Comparison of ENCODE assay signal across 11 cellular contexts in genomic region chr11:7671807-7672206, GRCh38. TPM values are rescaled to one million over a fixed set of nuclear protein-coding genes. Genes with fewer than 3 reads are reported as not detected.
DNase-seq lines count a peak whose midpoint lies in the region; ATAC-seq lines count a peak whose summit lies in the region.
"Had no signal": no experiment of that assay in that cellular context is flagged by ENCODE, and none has a peak within 500 bp of the region (broad histone marks: within the 10 kb centered on the region; RNA-seq: fewer than 3 reads in every experiment).

No MANE protein-coding gene starts in this region.

- no peak overlapping the region for H3K4me2 ChIP-seq in trophoblast cell (ENCODE audit: low read length)
- H3K4me2 ChIP-seq: KMS-11 had no signal

- H4K91ac ChIP-seq in trophoblast cell (ENCODE audit: low read depth, low read length) = no peak overlapping the region

- no peak overlapping the region for H2BK120ac ChIP-seq in trophoblast cell (ENCODE audit: insufficient read depth, low read length, poor library complexity)

- H2BK12ac ChIP-seq in trophoblast cell (ENCODE audit: low read length) = no peak overlapping the region

- H3K79me2 ChIP-seq in trophoblast cell (ENCODE audit: control insufficient read depth, insufficient read depth, low read length, poor library complexity) = peaks cover 7% of the 10 kb centered on the region

- H4K8ac ChIP-seq in trophoblast cell (ENCODE audit: low read depth, low read length) = no peak overlapping the region

- H2AK5ac ChIP-seq in trophoblast cell (ENCODE audit: low read length) = no peak overlapping the region

- no peak overlapping the region for H3K9ac ChIP-seq in trophoblast cell (ENCODE audit: low read length)
- H3K9ac ChIP-seq: KMS-11 had no signal

- H3K27me3 ChIP-seq in trophoblast cell (ENCODE audit: insufficient read depth, low read length) = no peaks in the 10 kb centered on the region

- H3K4me3 ChIP-seq in trophoblast cell (ENCODE audit: low read depth, low read length) = no peak overlapping the region
- H3K4me3 ChIP-seq: mucosa of descending colon had no signal

- no peak overlapping the region for H4K12ac ChIP-seq in trophoblast cell (ENCODE audit: low read depth, low read length)

- no peak overlapping the region for H2BK5ac ChIP-seq in trophoblast cell (ENCODE audit: low read depth, low read length, poor library complexity)

- H3K23ac ChIP-seq in trophoblast cell (ENCODE audit: low read length) = no peak overlapping the region

- peaks cover 2% of the 10 kb centered on the region for H3K9me3 ChIP-seq in trophoblast cell (ENCODE audit: insufficient read depth, low read depth, low read length)
- H3K9me3 ChIP-seq: mucosa of descending colon had no signal

- peaks cover 26 to 45% of the 10 kb centered on the region in 2 experiments for H3K4me1 ChIP-seq in trophoblast cell (ENCODE audit: control insufficient read depth in 1 of 2, insufficient read depth in 2 of 2, low read length in 2 of 2)

- peak overlapping the region; percentile 42 for H3K27ac ChIP-seq in trophoblast cell (ENCODE audit: low read depth, low read length)
- H3K27ac ChIP-seq: KMS-11 had no signal

- peaks cover 6 to 13% of the 10 kb centered on the region in 2 experiments for H3K36me3 ChIP-seq in trophoblast cell (ENCODE audit: control insufficient read depth in 1 of 2, insufficient read depth in 2 of 2, low read length in 2 of 2)

- H3K18ac ChIP-seq in trophoblast cell (ENCODE audit: low read length) = no peak overlapping the region

- DNase-seq in trophoblast cell (peak; percentile 98 to 99), T-helper 2 cell (no peak), DMS53 (lab: John Stamatoyannopoulos, UW) (no peak)
- DNase-seq in activated CD4-positive, CD25-positive, alpha-beta regulatory T cell (lab: John Stamatoyannopoulos, UW) = no peak
- DNase-seq: activated effector memory CD4-positive, alpha-beta T cell treated with Interleukin-2 at 50 U/mL for 16 hours; erythroblast; mucosa of descending colon had no signal

- no peak overlapping the region for H3K4ac ChIP-seq in trophoblast cell (ENCODE audit: low read depth, low read length)

- ATAC-seq in GM18861 (IDR thresholded peaks at IDR 0.05; ENCODE audit: unreplicated experiment) = peak; percentile 52
- peak; percentile 62 for ATAC-seq in GM21447 (IDR thresholded peaks at IDR 0.05; ENCODE audit: unreplicated experiment)
- peak; percentile 74 for ATAC-seq in HG03378 (IDR thresholded peaks at IDR 0.05; ENCODE audit: unreplicated experiment)
- ATAC-seq: mucosa of descending colon had no signal

- H3K79me1 ChIP-seq in trophoblast cell (ENCODE audit: low read length) = peaks cover 10% of the 10 kb centered on the region

- H2AFZ ChIP-seq in trophoblast cell (ENCODE audit: insufficient read depth, low read length, poor library complexity) = no peak overlapping the region

- no peak overlapping the region for H3K14ac ChIP-seq in trophoblast cell (ENCODE audit: low read length)

- no CpG with 5 or more reads among the region's 3 CpGs for WGBS in trophoblast cell (ENCODE audit: extremely low coverage, insufficient coverage, insufficient read length)

RNA-seq across cellular contexts. Expression of gene CYB5R2, which starts 1.5 kb away (rescaled TPM):
- polyA plus RNA-seq in trophoblast cell (2013) = 57.9 and 60.0 TPM in 2 replicates

RNA-seq across cellular contexts. Expression of gene OVCH2, which starts 34.5 kb away (rescaled TPM):
- polyA plus RNA-seq in trophoblast cell (2013) = 1.5 and 1.9 TPM in 2 replicates

Comparison
In these comparisons a context has a peak if more than half of its experiments do, and no peak if none do; other contexts are left out.
1. DNase-seq: peak in trophoblast cell (2 of 2); none in T-helper 2 cell (0 of 5), DMS53 (single experiment) and activated CD4-positive, CD25-positive, alpha-beta regulatory T cell (0 of 4).
2. Peak in every context shown above with its lines, with median percentiles within 50 percentile points of each other: ATAC-seq.